1 cellular context compared by ENCODE assay signal in genomic region chr16:4116328-4117249, GRCh38.
TF ChIP-seq lines count a peak whose summit lies in the region.

Gene ADCY9, minus strand, starts transcription at chr16:4116442. Its CDS starts 1,000 bp downstream, at chr16:4115442.

TF ChIP-seq in HepG2, 621 proteins besides CTCF, POLR2A, EP300 and RAD21 (continued from another document and continues in another):
- TF ChIP-seq ARID5B (CRISPR knock-in tag; IDR thresholded peaks at IDR 0.05) (no peak), NFYB (CRISPR knock-in tag; IDR thresholded peaks at IDR 0.05) (no peak), GRHL1 (CRISPR knock-in tag; conservative IDR thresholded peaks at IDR 0.05) (no peak), ZBTB26 (CRISPR knock-in tag; IDR thresholded peaks at IDR 0.05; ENCODE audit: borderline replicate concordance) (no peak), IKZF1 (IDR thresholded peaks at IDR 0.05) (no peak), ZFP41 (CRISPR knock-in tag; IDR thresholded peaks at IDR 0.05; ENCODE audit: borderline replicate concordance) (no peak), ZNF510 (CRISPR knock-in tag; IDR thresholded peaks at IDR 0.05; ENCODE audit: low read depth) (no peak), ZNF235 (CRISPR knock-in tag; IDR thresholded peaks at IDR 0.05; ENCODE audit: borderline replicate concordance) (no peak), MED8 (CRISPR knock-in tag; IDR thresholded peaks at IDR 0.05; ENCODE audit: insufficient replicate concordance) (no peak), KLF13 (CRISPR knock-in tag; IDR thresholded peaks at IDR 0.05) (no peak), KLF6 (CRISPR knock-in tag; IDR thresholded peaks at IDR 0.05) (no peak), ZC3H13 (CRISPR knock-in tag; IDR thresholded peaks at IDR 0.05) (no peak), ZMAT5 (CRISPR knock-in tag; IDR thresholded peaks at IDR 0.05; ENCODE audit: borderline replicate concordance, low read depth) (no peak), ZNF75D (CRISPR knock-in tag; IDR thresholded peaks at IDR 0.05; ENCODE audit: borderline replicate concordance) (no peak), CHCHD3 (CRISPR knock-in tag; IDR thresholded peaks at IDR 0.05) (no peak), ONECUT2 (CRISPR knock-in tag; IDR thresholded peaks at IDR 0.05) (no peak), ZMAT3 (CRISPR knock-in tag; conservative IDR thresholded peaks at IDR 0.05) (peak; percentile 58; the same call in 1 of the 2 replicates), MAFK (conservative IDR thresholded peaks at IDR 0.05 in 1 of 2, IDR thresholded peaks at IDR 0.05 in 1 of 2; ENCODE audit: low read length in 2 of 2) (no peak), PRDM4 (CRISPR knock-in tag; IDR thresholded peaks at IDR 0.05; ENCODE audit: borderline replicate concordance) (no peak), ZNF629 (CRISPR knock-in tag; conservative IDR thresholded peaks at IDR 0.05) (no peak), ZFP82 (CRISPR knock-in tag; IDR thresholded peaks at IDR 0.05; ENCODE audit: borderline replicate concordance) (0 out of 2 replicates have a peak, but pooled peaks have one; percentile 66), RCOR2 (CRISPR knock-in tag; IDR thresholded peaks at IDR 0.05) (no peak), ZNF513 (CRISPR knock-in tag; conservative IDR thresholded peaks at IDR 0.05) (no peak), ZNF460 (CRISPR knock-in tag; IDR thresholded peaks at IDR 0.05; ENCODE audit: borderline replicate concordance) (no peak), MIXL1 (CRISPR knock-in tag; IDR thresholded peaks at IDR 0.05) (no peak), MIER2 (CRISPR knock-in tag; IDR thresholded peaks at IDR 0.05) (no peak), GPBP1L1 (CRISPR knock-in tag; IDR thresholded peaks at IDR 0.05) (no peak), ZBTB46 (CRISPR knock-in tag; IDR thresholded peaks at IDR 0.05; ENCODE audit: borderline replicate concordance) (no peak), PAF1 (CRISPR knock-in tag; IDR thresholded peaks at IDR 0.05) (no peak), ZNF337 (CRISPR knock-in tag; IDR thresholded peaks at IDR 0.05; ENCODE audit: borderline replicate concordance, low read depth) (0 out of 2 replicates have a peak, but pooled peaks have one; percentile 42), ZNF432 (CRISPR knock-in tag; IDR thresholded peaks at IDR 0.05; ENCODE audit: borderline replicate concordance) (no peak), AGO1 (IDR thresholded peaks at IDR 0.05; ENCODE audit: low read depth, low read length, poor library complexity, severe bottlenecking) (no peak), SOX13 (IDR thresholded peaks at IDR 0.05) (no peak), SOX13 (CRISPR knock-in tag; conservative IDR thresholded peaks at IDR 0.05 in 1 of 2, IDR thresholded peaks at IDR 0.05 in 1 of 2) (no peak), MXD3 (CRISPR knock-in tag; IDR thresholded peaks at IDR 0.05) (no peak; the same call in 1 of the 2 replicates), FOXJ3 (CRISPR knock-in tag; IDR thresholded peaks at IDR 0.05; ENCODE audit: borderline replicate concordance) (no peak), AKAP8 (CRISPR knock-in tag; IDR thresholded peaks at IDR 0.05) (no peak), RBFOX2 (IDR thresholded peaks at IDR 0.05; ENCODE audit: low read depth, low read length) (peak; percentile 84), RXRA (CRISPR knock-in tag; IDR thresholded peaks at IDR 0.05) (no peak), ZNF34 (CRISPR knock-in tag; IDR thresholded peaks at IDR 0.05; ENCODE audit: borderline replicate concordance) (no peak), ZNF12 (CRISPR knock-in tag; IDR thresholded peaks at IDR 0.05) (no peak), ZNF232 (CRISPR knock-in tag; IDR thresholded peaks at IDR 0.05; ENCODE audit: borderline replicate concordance) (no peak), IRX3 (CRISPR knock-in tag; IDR thresholded peaks at IDR 0.05; ENCODE audit: borderline replicate concordance, low read depth) (no peak), RFXAP (CRISPR knock-in tag; IDR thresholded peaks at IDR 0.05; ENCODE audit: borderline replicate concordance) (0 out of 2 replicates have a peak, but pooled peaks have one; percentile 27), NR1H2 (CRISPR knock-in tag; IDR thresholded peaks at IDR 0.05; ENCODE audit: borderline replicate concordance, low read depth) (no peak), NFIC (IDR thresholded peaks at IDR 0.05; ENCODE audit: low read length) (no peak), GATAD1 (CRISPR knock-in tag; IDR thresholded peaks at IDR 0.05) (no peak), ZNF292 (CRISPR knock-in tag; IDR thresholded peaks at IDR 0.05; ENCODE audit: borderline replicate concordance, low read depth) (0 out of 2 replicates have a peak, but pooled peaks have one; percentile 17), NR0B2 (CRISPR knock-in tag; IDR thresholded peaks at IDR 0.05) (no peak), BORCS8-MEF2B (CRISPR knock-in tag; IDR thresholded peaks at IDR 0.05) (peak; percentile 58; the same call in 1 of the 2 replicates)
